In the genomic region with DNA sequence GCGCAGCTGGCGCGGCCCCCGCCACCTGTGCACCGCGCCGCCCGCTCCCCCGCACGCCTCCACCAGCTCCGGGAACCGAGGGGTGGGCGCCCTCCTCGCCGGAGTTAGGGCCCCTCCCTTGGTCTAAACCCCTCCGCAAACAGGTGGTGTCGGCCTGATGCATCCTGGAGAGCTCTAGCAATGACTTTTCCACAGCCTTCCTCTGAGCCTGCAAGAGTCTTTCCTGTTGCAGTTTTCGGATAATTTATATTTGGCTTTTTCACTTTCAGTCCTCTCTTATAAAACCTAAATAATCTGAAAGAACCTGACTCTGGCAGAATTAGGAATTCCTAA, we compare ENCODE assay signal across 9 cellular contexts. TPM values are rescaled to one million over a fixed set of nuclear protein-coding genes. Genes with fewer than 3 reads are reported as not detected.
DNase-seq lines count a peak whose midpoint lies in the region; ATAC-seq, FAIRE-seq and TF ChIP-seq lines count a peak whose summit lies in the region.
"Had no signal": no experiment of that assay in that cellular context is flagged by ENCODE, and none has a peak within 500 bp of the region (broad histone marks: within the 10 kb centered on the region; RNA-seq: fewer than 3 reads in every experiment).

No MANE protein-coding gene starts in this region.

- H3K4me3 ChIP-seq in HepG2 (replicated peaks in 1 of 3; ENCODE audit: insufficient read depth in 1 of 3, low read depth in 2 of 3, low read length in 3 of 3) = peak overlapping the region in 2 of 3 experiments; percentile 56 to 74; a peak in 3 of 6 replicates
- peak overlapping the region; percentile 22 to 66 (median 46) for H3K4me3 ChIP-seq in tibial nerve
- H3K4me3 ChIP-seq in small intestine (ENCODE audit: low read depth in 1 of 2, low read length in 2 of 2) = peak overlapping the region in 1 of 2 donors; percentile 51

- H3K27ac ChIP-seq in HepG2 (ENCODE audit: extremely low read length, insufficient read depth, low read length) (no peak overlapping the region), tibial nerve (peak overlapping the region in 3 of 4 donors; percentile 12 to 86 (median 64)), small intestine (ENCODE audit: low read depth in 1 of 2, low read length in 1 of 2) (no peak overlapping the region)

- H3K27me3 ChIP-seq in HepG2 (ENCODE audit: control insufficient read depth in 1 of 2, insufficient read depth in 2 of 2, low read length in 2 of 2) (peaks cover 6 to 32% of the 10 kb centered on the region in 2 experiments; a peak in 4 of 5 replicates), tibial nerve (peaks cover 0 to 6% of the 10 kb centered on the region in 2 donors), small intestine (ENCODE audit: control insufficient read depth in 2 of 2, insufficient read depth in 2 of 2, low read length in 2 of 2) (peaks cover 0 to 15% of the 10 kb centered on the region in 2 donors)

- no peak overlapping the region for H3K27ac Mint-ChIP-seq in activated naive CD4-positive, alpha-beta T cell treated with anti-CD3 and anti-CD28 coated beads for 36 hours
- peak overlapping the region; percentile 27 for H3K27ac Mint-ChIP-seq in activated naive CD8-positive, alpha-beta T cell treated with anti-CD3 and anti-CD28 coated beads for 36 hours

- 13% methylated on average over 3 of the region's 18 CpGs for WGBS in HepG2 (ENCODE audit: low lambda C conversion rate)
- 3 to 4% methylated on average over 5 to 8 of the region's 18 CpGs for WGBS in tibial nerve, 2 donors
- WGBS in small intestine, 3 donors = 1 to 3% (median 1%) methylated on average over 15 to 18 of the region's 18 CpGs

- H3K4me1 ChIP-seq in HepG2 (ENCODE audit: insufficient read depth, low read length) (no peaks in the 10 kb centered on the region), tibial nerve (peaks cover 0 to 6% (median 2%) of the 10 kb centered on the region in 4 donors), small intestine (ENCODE audit: control insufficient read depth in 2 of 2, insufficient read depth in 1 of 2, low read depth in 1 of 2, low read length in 1 of 2) (no peaks in the 10 kb centered on the region)

- BruUV-seq in HepG2 (replicated peaks; lab: Mats Ljungman, UMichigan) = no TSS peak

- TF ChIP-seq POLR2A in HepG2 (IDR thresholded peaks at IDR 0.05; ENCODE audit: insufficient read depth in 1 of 2, low read depth in 2 of 2, low read length in 2 of 2) (no peak), tibial nerve (IDR thresholded peaks at IDR 0.05) (no peak)

- TF ChIP-seq CTCF in HepG2 (CRISPR knock-in tag; IDR thresholded peaks at IDR 0.05) = no peak
- TF ChIP-seq CTCF in tibial nerve (IDR thresholded peaks at IDR 0.05) = no peak

- no peaks in the 10 kb centered on the region for H3K36me3 Mint-ChIP-seq in activated naive CD4-positive, alpha-beta T cell treated with anti-CD3 and anti-CD28 coated beads for 36 hours (ENCODE audit: low read depth)
- no peaks in the 10 kb centered on the region for H3K36me3 Mint-ChIP-seq in activated naive CD8-positive, alpha-beta T cell treated with anti-CD3 and anti-CD28 coated beads for 36 hours

- H3K9ac ChIP-seq in HepG2 (ENCODE audit: insufficient read depth, low read depth, low read length) = no peak overlapping the region

- no peak for ATAC-seq in HepG2

- H4K20me1 ChIP-seq in HepG2 (ENCODE audit: insufficient read depth, low read length) = no peaks in the 10 kb centered on the region

- H3K9me3 ChIP-seq in HepG2 (ENCODE audit: low read length) = no peaks in the 10 kb centered on the region
- H3K9me3 ChIP-seq in tibial nerve = peaks cover 0 to 1% (median 0%) of the 10 kb centered on the region in 4 donors
- no peaks in the 10 kb centered on the region for H3K9me3 ChIP-seq in small intestine (ENCODE audit: control insufficient read depth, low read depth)

- H3K4me2 ChIP-seq in HepG2 (ENCODE audit: low read depth, low read length) = peak overlapping the region; percentile 85

- POLR2A ChIA-PET in HepG2 (lab: Yijun Ruan, JAX) = no interaction called here

- peaks cover 6% of the 10 kb centered on the region for H3K4me1 Mint-ChIP-seq in activated naive CD4-positive, alpha-beta T cell treated with anti-CD3 and anti-CD28 coated beads for 36 hours (ENCODE audit: low read depth)
- H3K4me1 Mint-ChIP-seq in activated naive CD8-positive, alpha-beta T cell treated with anti-CD3 and anti-CD28 coated beads for 36 hours = peaks cover 5% of the 10 kb centered on the region

- peaks cover 38% of the 10 kb centered on the region for H3K27me3 Mint-ChIP-seq in activated naive CD4-positive, alpha-beta T cell treated with anti-CD3 and anti-CD28 coated beads for 36 hours (ENCODE audit: low read depth)
- H3K27me3 Mint-ChIP-seq in activated naive CD8-positive, alpha-beta T cell treated with anti-CD3 and anti-CD28 coated beads for 36 hours = peaks cover 43% of the 10 kb centered on the region

- TF ChIP-seq EP300 in HepG2 (IDR thresholded peaks at IDR 0.05; ENCODE audit: low read depth in 2 of 2, low read length in 2 of 2) (no peak), HepG2 (CRISPR knock-in tag; IDR thresholded peaks at IDR 0.05; ENCODE audit: borderline replicate concordance) (no peak), tibial nerve (IDR thresholded peaks at IDR 0.05) (no peak)

- CTCF ChIA-PET in activated naive CD4-positive, alpha-beta T cell treated with anti-CD3 and anti-CD28 coated beads for 36 hours (lab: Charles Lee) = interaction anchor here (0.6 to 7.8 kb wide), 34 partner anchors 8 to 1705 kb away, joined by 3 to 309 read pairs (median 4); a partner anchor contains a TSS
- CTCF ChIA-PET in HepG2 (lab: Yijun Ruan, JAX; ENCODE audit: low intra/inter-chr PET ratio, low total read pairs) = interaction anchor here (1.4 kb wide), 1 partner anchor 153 kb away, joined by 5 read pairs; no protein-coding TSS in a partner anchor

- intact Hi-C loops in activated naive CD4-positive, alpha-beta T cell treated with anti-CD3 and anti-CD28 coated beads for 36 hours (cut with micrococcal nuclease) = loop anchor here (1.0 to 2.0 kb wide), 4 partner anchors 63 to 318 kb away; no protein-coding TSS in a partner anchor
- intact Hi-C loops in HepG2 (cut with micrococcal nuclease; ENCODE audit: unreplicated experiment) = loop anchor here (1.0 kb wide), 1 partner anchor 153 kb away; no protein-coding TSS in a partner anchor

- H3K79me2 ChIP-seq in HepG2 (ENCODE audit: insufficient read depth, low read length) = no peaks in the 10 kb centered on the region

- no peak for DNase-seq in activated naive CD4-positive, alpha-beta T cell treated with anti-CD3 and anti-CD28 coated beads for 36 hours
- DNase-seq in activated naive CD4-positive, alpha-beta T cell treated with anti-CD3 and anti-CD28 coated beads, Interleukin-2, amount 50 U/mL, for 16 hours = no peak
- DNase-seq in activated naive CD8-positive, alpha-beta T cell treated with anti-CD3 and anti-CD28 coated beads for 36 hours = no peak
- DNase-seq in HepG2 (ENCODE audit: low spot score) (no peak), tibial nerve (ENCODE audit: low spot score in 2 of 2) (no peak), NCI-H1092 treated with DMSO at 0.1 percent for 48 hours (lab: John Stamatoyannopoulos, UW) (no peak), small intestine (no peak), iPS-NIHi11 (ENCODE audit: low spot score) (no peak)

- H3K36me3 ChIP-seq in HepG2 (replicated peaks in 1 of 2; ENCODE audit: control insufficient read depth in 1 of 2, insufficient read depth in 2 of 2, low read length in 2 of 2) (no peaks in the 10 kb centered on the region), tibial nerve (no peaks in the 10 kb centered on the region), small intestine (ENCODE audit: control insufficient read depth in 2 of 2, insufficient read depth in 2 of 2, low read length in 2 of 2) (no peaks in the 10 kb centered on the region)

- no peak for TF ChIP-seq RAD21 in HepG2 (CRISPR knock-in tag; IDR thresholded peaks at IDR 0.05)

- H2AFZ ChIP-seq in HepG2 (ENCODE audit: low read length) = no peak overlapping the region

- in situ Hi-C loops in HepG2 (cut with HindIII; ENCODE audit: extremely low pct_ligation_motif_present, low pct_unique_long_range_greater_than_20kb) = loop anchor here (10.0 kb wide), 1 partner anchor 150 kb away; no protein-coding TSS in a partner anchor

- peak overlapping the region; percentile 82 for H3K4me3 Mint-ChIP-seq in activated naive CD4-positive, alpha-beta T cell treated with anti-CD3 and anti-CD28 coated beads for 36 hours
- peak overlapping the region; percentile 85 for H3K4me3 Mint-ChIP-seq in activated naive CD8-positive, alpha-beta T cell treated with anti-CD3 and anti-CD28 coated beads for 36 hours

- H3K9me3 Mint-ChIP-seq in activated naive CD4-positive, alpha-beta T cell treated with anti-CD3 and anti-CD28 coated beads for 36 hours = no peaks in the 10 kb centered on the region
- H3K9me3 Mint-ChIP-seq in activated naive CD8-positive, alpha-beta T cell treated with anti-CD3 and anti-CD28 coated beads for 36 hours = no peaks in the 10 kb centered on the region

- FAIRE-seq in HepG2 (lab: Jason Lieb, UNC) (no peak), small intestine (lab: Jason Lieb, UNC) (no peak)
- FAIRE-seq: G401.6 had no signal

RNA-seq across cellular contexts. Expression of a gene that starts 0.3 kb away (rescaled TPM):
- total RNA-seq in activated naive CD4-positive, alpha-beta T cell treated with anti-CD3 and anti-CD28 coated beads for 36 hours = under 1 TPM; 0.07 to 0.12 TPM
- total RNA-seq in activated naive CD8-positive, alpha-beta T cell treated with anti-CD3 and anti-CD28 coated beads for 36 hours = under 1 TPM in 1 of 2 experiments, not detected in 1; 0.10 TPM
- not detected in 2 replicates for total RNA-seq in HepG2 (2016; rRNA removed; fragmentation: Illumina TruSeq; extraction: Trizol)
- total RNA-seq in HepG2 (2016; cell fraction: cytosol; rRNA removed; fragmentation: Illumina TruSeq; extraction: Trizol; ENCODE audit: low read depth) = not detected in 2 replicates
- not detected in 2 replicates for total RNA-seq in HepG2 (2016; cell fraction: insoluble cytoplasmic fraction; rRNA removed; fragmentation: Illumina TruSeq; extraction: Trizol)
- total RNA-seq in HepG2 (2016; cell fraction: membrane; rRNA removed; fragmentation: Illumina TruSeq; extraction: Trizol) = not detected in 2 replicates
- total RNA-seq in HepG2 (2016; cell fraction: nucleus; rRNA removed; fragmentation: Illumina TruSeq; extraction: Trizol) = 0.19 TPM in 1 of 2 replicates, not detected in the other
- not detected in 2 replicates for polyA plus RNA-seq in HepG2 (2011; rRNA removed)
- polyA plus RNA-seq in HepG2 (2011; cell fraction: cytosol; rRNA removed) = not detected in 2 replicates
- 0.05 TPM in 1 of 2 replicates, not detected in the other for polyA plus RNA-seq in HepG2 (2011; cell fraction: nucleus; rRNA removed)
- polyA plus RNA-seq in HepG2 (2012) = not detected in 2 replicates
- polyA plus RNA-seq in HepG2 (2016; cell fraction: cytosol; fragmentation: Illumina TruSeq; extraction: Trizol; ENCODE audit: low read depth) = not detected in 2 replicates
- polyA plus RNA-seq in HepG2 (2016; cell fraction: insoluble cytoplasmic fraction; fragmentation: Illumina TruSeq; extraction: Trizol; ENCODE audit: low read depth) = not detected in 2 replicates
- polyA plus RNA-seq in HepG2 (2016; cell fraction: membrane; fragmentation: Illumina TruSeq; extraction: Trizol; ENCODE audit: low read depth) = not detected in 2 replicates
- polyA plus RNA-seq in HepG2 (2016; cell fraction: nucleus; fragmentation: Illumina TruSeq; extraction: Trizol; ENCODE audit: insufficient read depth, low read depth) = not detected in 2 replicates
- polyA minus RNA-seq in HepG2 (2011; rRNA and poly(A)+ RNA removed; ENCODE audit: low replicate concordance) = not detected in 2 replicates
- not detected in 2 replicates for polyA minus RNA-seq in HepG2 (2011; cell fraction: cytosol; rRNA and poly(A)+ RNA removed)
- not detected in 2 replicates for polyA minus RNA-seq in HepG2 (2011; cell fraction: nucleus; rRNA and poly(A)+ RNA removed)
- total RNA-seq in tibial nerve = 10 to 100 TPM; 17.7 to 72.3 (median 34.7) TPM
- under 1 TPM in 1 of 3 donors, not detected in 2; 0.51 TPM for polyA plus RNA-seq in small intestine

Comparison
In these comparisons a context has a peak if more than half of its experiments do, and no peak if none do; other contexts are left out.
1. H3K27ac ChIP-seq: peak in tibial nerve (3 of 4); none in HepG2 (single experiment) and small intestine (0 of 2).
2. RNA of a gene that starts 0.3 kb away (total RNA-seq): 17.7 to 72.3 TPM in tibial nerve; 0.07 to 0.12 TPM in activated naive CD4-positive, alpha-beta T cell treated with anti-CD3 and anti-CD28 coated beads for 36 hours, 0.10 TPM in activated naive CD8-positive, alpha-beta T cell treated with anti-CD3 and anti-CD28 coated beads for 36 hours and 0.19 TPM in HepG2; every median in the first group is over 10 times any median in the second.